ENCODE assay signal across 8 cellular contexts in genomic region chr6:35727206-35727934, GRCh38. TPM values are rescaled to one million over a fixed set of nuclear protein-coding genes. Genes with fewer than 3 reads are reported as not detected.
DNase-seq lines count a peak whose midpoint lies in the region; ATAC-seq, FAIRE-seq and TF ChIP-seq lines count a peak whose summit lies in the region.

No MANE protein-coding gene starts in this region.

- no peaks in the 10 kb centered on the region for H4K20me1 ChIP-seq in smooth muscle cell (ENCODE audit: low read depth)

- no peaks in the 10 kb centered on the region for H3F3A ChIP-seq in smooth muscle cell (ENCODE audit: low read depth)

- H3K9ac ChIP-seq in kidney (ENCODE audit: low read length in 2 of 2) (peak overlapping the region in 1 of 2 donors; percentile 81), smooth muscle cell (ENCODE audit: low read depth) (peak overlapping the region; percentile 55)

- DNase-seq in BJ (ENCODE audit: low read depth), result no peak
- peak; percentile 38 for DNase-seq in GM18507 (ENCODE audit: extremely low spot score, insufficient read length, low read depth)
- DNase-seq in Panc1 (ENCODE audit: low read depth, low spot score), result no peak
- peak; percentile 98 for DNase-seq in kidney
- peak; percentile 83 for DNase-seq in smooth muscle cell (lab: John Stamatoyannopoulos, UW; ENCODE audit: unreplicated experiment)

- H2AFZ ChIP-seq in smooth muscle cell (ENCODE audit: low read depth), result peak overlapping the region; percentile 72

- no peaks in the 10 kb centered on the region for H3K9me3 ChIP-seq in Panc1 (ENCODE audit: control insufficient read depth, insufficient read depth, low read depth, low read length)
- H3K9me3 ChIP-seq in kidney (ENCODE audit: control insufficient read depth in 1 of 2, low read length in 2 of 2), result no peaks in the 10 kb centered on the region
- no peaks in the 10 kb centered on the region for H3K9me3 ChIP-seq in smooth muscle cell (replicated peaks; ENCODE audit: low read depth)

- FAIRE-seq in GM18507 (lab: Jason Lieb, UNC) (no peak), kidney (lab: Jason Lieb, UNC) (no peak)

- H3K27ac ChIP-seq in Panc1 (ENCODE audit: low read length) (peak overlapping the region; percentile 78), cingulate gyrus (ENCODE audit: low read depth, low read length) (peak overlapping the region; percentile 99), kidney (ENCODE audit: low read depth in 2 of 2, low read length in 2 of 2) (peak overlapping the region; percentile 95 to 98), smooth muscle cell (ENCODE audit: low read depth) (no peak overlapping the region)

- ATAC-seq in HG03520 (IDR thresholded peaks at IDR 0.05; ENCODE audit: unreplicated experiment) (peak; percentile 15), Panc1 (peak; percentile 61), GM21381 (IDR thresholded peaks at IDR 0.05; ENCODE audit: unreplicated experiment) (no peak)

- TF ChIP-seq CTCF in BJ (IDR thresholded peaks at IDR 0.05; ENCODE audit: insufficient read depth, low read depth, low read length) (no peak), Panc1 (IDR thresholded peaks at IDR 0.05) (no peak), kidney (IDR thresholded peaks at IDR 0.05; ENCODE audit: borderline replicate concordance, extremely low read depth, insufficient read depth) (no peak), smooth muscle cell (IDR thresholded peaks at IDR 0.05; ENCODE audit: borderline replicate concordance, insufficient read depth, poor library complexity, severe bottlenecking) (no peak)

- no TSS peak for BruUV-seq in Panc1 (replicated peaks; lab: Mats Ljungman, UMichigan)

- POLR2A ChIA-PET in BJ (lab: Charles Lee), result interaction anchor here (0.6 kb wide), 1 partner anchor 205 kb away, joined by 3 read pairs; no protein-coding TSS in a partner anchor
- POLR2A ChIA-PET in Panc1 (lab: Charles Lee), result interaction anchor here (0.5 kb wide), 1 partner anchor 205 kb away, joined by 8 read pairs; no protein-coding TSS in a partner anchor

- in situ Hi-C loops in Panc1 (cut with HindIII; ENCODE audit: low pct_unique_long_range_greater_than_20kb, low sequenced_read_pairs), result no loop called here

- CTCF ChIA-PET in BJ (lab: Yijun Ruan, JAX) (interaction anchor here (1.0 to 4.8 kb wide), 3 partner anchors 9 to 143 kb away, joined by 3 to 24 read pairs (median 3); partner anchors contain the start of gene ARMC12), Panc1 (lab: Charles Lee) (interaction anchor here (0.6 kb wide), 1 partner anchor 14 kb away, joined by 7 read pairs; no protein-coding TSS in a partner anchor)

- H3K4me2 ChIP-seq in smooth muscle cell, result peak overlapping the region; percentile 99

- intact Hi-C loops in Panc1 (cut with micrococcal nuclease; ENCODE audit: unreplicated experiment), result no loop called here
- intact Hi-C loops in kidney (cut with DNase I), result loop anchor here (5.0 kb wide), 1 partner anchor 40 kb away; the partner anchor contains the start of gene FKBP5

- H3K79me2 ChIP-seq in smooth muscle cell (ENCODE audit: low read depth), result no peaks in the 10 kb centered on the region

- H3K36me3 ChIP-seq in BJ (ENCODE audit: control insufficient read depth, insufficient read depth, low read length) (no peaks in the 10 kb centered on the region), Panc1 (ENCODE audit: control insufficient read depth, insufficient read depth, low read length) (no peaks in the 10 kb centered on the region), kidney (ENCODE audit: control insufficient read depth in 1 of 2, insufficient read depth in 2 of 2, low read length in 2 of 2) (no peaks in the 10 kb centered on the region), smooth muscle cell (ENCODE audit: low read depth) (no peaks in the 10 kb centered on the region)

- no peaks in the 10 kb centered on the region for H3K27me3 ChIP-seq in BJ (ENCODE audit: control insufficient read depth, insufficient read depth, low read length)
- no peaks in the 10 kb centered on the region for H3K27me3 ChIP-seq in Panc1 (ENCODE audit: control insufficient read depth, insufficient read depth, low read length)
- no peaks in the 10 kb centered on the region for H3K27me3 ChIP-seq in smooth muscle cell (ENCODE audit: low read depth)

- peak overlapping the region; percentile 55 for H3K4me3 ChIP-seq in BJ (ENCODE audit: low read depth, low read length)
- peak overlapping the region; percentile 60 to 77 for H3K4me3 ChIP-seq in Panc1 (ENCODE audit: low read depth in 2 of 2, low read length in 2 of 2)
- peak overlapping the region; percentile 62 to 64 for H3K4me3 ChIP-seq in kidney (ENCODE audit: low read length in 2 of 2)
- H3K4me3 ChIP-seq in smooth muscle cell, result peak overlapping the region; percentile 64

- 4% methylated on average over 29 of the region's 29 CpGs for WGBS in smooth muscle cell (ENCODE audit: low lambda C conversion rate)

- peaks cover 44% of the 10 kb centered on the region for H3K4me1 ChIP-seq in Panc1 (ENCODE audit: control insufficient read depth, insufficient read depth, low read length)
- peaks cover 44 to 54% of the 10 kb centered on the region in 2 donors for H3K4me1 ChIP-seq in kidney (ENCODE audit: control insufficient read depth in 1 of 2, insufficient read depth in 1 of 2, low read depth in 1 of 2, low read length in 2 of 2)
- H3K4me1 ChIP-seq in smooth muscle cell (ENCODE audit: low read depth), result peaks cover 20% of the 10 kb centered on the region

RNA-seq across cellular contexts. Expression of gene ARMC12, which starts 9.5 kb away (rescaled TPM):
- polyA plus RNA-seq in BJ (2011; rRNA removed), result 0.56 and 0.96 TPM in 2 replicates
- 1.6 TPM in 1 of 2 replicates, not detected in the other for polyA minus RNA-seq in BJ (2011; rRNA and poly(A)+ RNA removed)
- total RNA-seq in Panc1 (2021; ENCODE audit: unreplicated experiment), result 1.4 TPM
- polyA plus RNA-seq in Panc1 (2012; ENCODE audit: insufficient read length), result 0.99 TPM
- 0.47 TPM for total RNA-seq in kidney
- polyA plus RNA-seq in kidney (ENCODE audit: insufficient read depth, low read depth, low replicate concordance), result 0.69 TPM
- total RNA-seq in smooth muscle cell, result 0.18 and 3.5 TPM in 2 replicates
- polyA plus RNA-seq in smooth muscle cell, result not detected in 2 replicates

RNA-seq across cellular contexts. Expression of gene FKBP5, which starts 38.7 kb away (rescaled TPM):
- 1.6 and 2.3 TPM in 2 replicates for polyA plus RNA-seq in BJ (2011; rRNA removed)
- 0.85 and 1.4 TPM in 2 replicates for polyA minus RNA-seq in BJ (2011; rRNA and poly(A)+ RNA removed)
- 25.2 TPM for total RNA-seq in Panc1 (2021; ENCODE audit: unreplicated experiment)
- 14.9 TPM for polyA plus RNA-seq in Panc1 (2012; ENCODE audit: insufficient read length)
- 267 TPM for total RNA-seq in kidney
- 45.6 TPM for polyA plus RNA-seq in kidney (ENCODE audit: insufficient read depth, low read depth, low replicate concordance)
- 0.85 TPM in 2 replicates for total RNA-seq in smooth muscle cell
- polyA plus RNA-seq in smooth muscle cell, result 1.6 and 3.8 TPM in 2 replicates

RNA-seq across cellular contexts. Expression of gene CLPSL2, which starts 49.0 kb away (rescaled TPM):
- polyA plus RNA-seq in BJ (2011; rRNA removed), result not detected in 2 replicates
- polyA minus RNA-seq in BJ (2011; rRNA and poly(A)+ RNA removed), result not detected in 2 replicates
- 0.57 TPM for total RNA-seq in Panc1 (2021; ENCODE audit: unreplicated experiment)
- polyA plus RNA-seq in Panc1 (2012; ENCODE audit: insufficient read length), result not detected
- not detected for total RNA-seq in kidney
- not detected for polyA plus RNA-seq in kidney (ENCODE audit: insufficient read depth, low read depth, low replicate concordance)
- not detected in 2 replicates for total RNA-seq in smooth muscle cell
- polyA plus RNA-seq in smooth muscle cell, result 1.9 and 2.0 TPM in 2 replicates

RNA-seq across cellular contexts. Expression of gene CLPSL1, which starts 53.4 kb away (rescaled TPM):
- polyA plus RNA-seq in BJ (2011; rRNA removed) (not detected in 2 replicates), kidney (ENCODE audit: insufficient read depth, low read depth, low replicate concordance) (not detected), smooth muscle cell (not detected in 2 replicates)
- not detected in 2 replicates for polyA minus RNA-seq in BJ (2011; rRNA and poly(A)+ RNA removed)
- total RNA-seq in Panc1 (2021; ENCODE audit: unreplicated experiment) (not detected), kidney (not detected), smooth muscle cell (not detected in 2 replicates)
- polyA plus RNA-seq in Panc1 (2012; ENCODE audit: insufficient read length), result not detected

Comparison
In these comparisons a context has a peak if more than half of its experiments do, and no peak if none do; other contexts are left out.
1. DNase-seq: peak in GM18507 (single experiment), kidney (single experiment) and smooth muscle cell (single experiment); none in BJ (single experiment) and Panc1 (single experiment).
2. RNA of gene FKBP5, which starts 38.7 kb away (total RNA-seq): 267 TPM in kidney (single experiment) and 25.2 TPM in Panc1 (single experiment); 0.85 TPM in smooth muscle cell; every median in the first group is over 10 times any median in the second.
3. Peak in every context shown above with its lines, with median percentiles within 50 percentile points of each other: H3K4me3 ChIP-seq.